8 cellular contexts compared by ENCODE assay signal in genomic region chr15:31303434-31304073, GRCh38. TPM values are rescaled to one million over a fixed set of nuclear protein-coding genes. Genes with fewer than 3 reads are reported as not detected.
DNase-seq lines count a peak whose midpoint lies in the region; ATAC-seq and TF ChIP-seq lines count a peak whose summit lies in the region.

No MANE protein-coding gene starts in this region.

- in situ Hi-C loops in GM23248 (cut with MboI), result no loop called here

- H3K4me3 ChIP-seq in AG10803 (ENCODE audit: low read length) (no peak overlapping the region), GM23248 (no peak overlapping the region), hepatocyte (no peak overlapping the region)

- H3K9me2 ChIP-seq in GM23248 (ENCODE audit: insufficient read depth) (no peaks in the 10 kb centered on the region), hepatocyte (replicated peaks; ENCODE audit: insufficient read depth) (no peaks in the 10 kb centered on the region)

- no peak overlapping the region for H3K9ac ChIP-seq in GM23248

- 15 to 20% methylated on average over 5 to 8 of the region's 8 CpGs for WGBS in GM23248 (ENCODE audit: low coverage in 1 of 2, low lambda C conversion rate in 2 of 2, missing lambda C conversion rate in 2 of 2), 2 experiments
- WGBS in hepatocyte (ENCODE audit: low lambda C conversion rate, missing lambda C conversion rate), result 30% methylated on average over 8 of the region's 8 CpGs

- DNase-seq in AG10803 (ENCODE audit: low read depth) (peak; percentile 9), GM23248 (peak; percentile 42), left lobe of liver (ENCODE audit: low spot score) (peak; percentile 79), hepatocyte (ENCODE audit: low spot score) (no peak), epidermal melanocyte (ENCODE audit: insufficient read length, low spot score) (no peak)

- H3K36me3 ChIP-seq in GM23248 (ENCODE audit: low read depth) (no peaks in the 10 kb centered on the region), hepatocyte (replicated peaks; ENCODE audit: insufficient read depth, low read depth) (no peaks in the 10 kb centered on the region)

- H3F3A ChIP-seq in GM23248 (ENCODE audit: insufficient read depth), result no peaks in the 10 kb centered on the region

- no peak overlapping the region for H3K27ac ChIP-seq in GM23248
- H3K27ac ChIP-seq in angular gyrus (ENCODE audit: low read depth, low read length), result peak overlapping the region; percentile 94
- no peak overlapping the region for H3K27ac ChIP-seq in hepatocyte

- H3K4me2 ChIP-seq in GM23248 (ENCODE audit: unreplicated experiment) (no peak overlapping the region), hepatocyte (no peak overlapping the region)

- H4K20me1 ChIP-seq in GM23248 (ENCODE audit: insufficient read depth) (no peaks in the 10 kb centered on the region), hepatocyte (ENCODE audit: insufficient read depth, poor library complexity, severe bottlenecking) (no peaks in the 10 kb centered on the region)

- H3K27me3 ChIP-seq in GM23248 (replicated peaks; ENCODE audit: insufficient read depth), result no peaks in the 10 kb centered on the region
- H3K27me3 ChIP-seq in hepatocyte, result peaks cover 24% of the 10 kb centered on the region

- no peak overlapping the region for H2AFZ ChIP-seq in GM23248
- no peak overlapping the region for H2AFZ ChIP-seq in hepatocyte

- peak; percentile 77 for ATAC-seq in left lobe of liver
- ATAC-seq in HG03139 (IDR thresholded peaks at IDR 0.05; ENCODE audit: unreplicated experiment), result no peak
- no peak for ATAC-seq in HG02759 (IDR thresholded peaks at IDR 0.05; ENCODE audit: unreplicated experiment)

- H3K9me3 ChIP-seq in GM23248 (ENCODE audit: low read depth) (no peaks in the 10 kb centered on the region), hepatocyte (ENCODE audit: low read depth) (no peaks in the 10 kb centered on the region)

- TF ChIP-seq CTCF in AG10803 (conservative IDR thresholded peaks at IDR 0.05; ENCODE audit: low read length) (no peak), hepatocyte (IDR thresholded peaks at IDR 0.05; ENCODE audit: poor library complexity) (no peak)

- H3K79me2 ChIP-seq in GM23248 (ENCODE audit: insufficient read depth) (no peaks in the 10 kb centered on the region), hepatocyte (no peaks in the 10 kb centered on the region)

- H3K4me1 ChIP-seq in GM23248 (ENCODE audit: insufficient read depth) (no peaks in the 10 kb centered on the region), hepatocyte (ENCODE audit: insufficient read depth) (no peaks in the 10 kb centered on the region)

RNA-seq across cellular contexts. Expression of gene KLF13, which starts 23.1 kb away (rescaled TPM):
- total RNA-seq in GM23248 (2014; rRNA removed; shearing (Covaris generic)), result 27.8 and 38.9 TPM in 2 replicates
- polyA plus RNA-seq in GM23248 (2016; fragmentation: Nextera tagmentation; extraction: Ambion mirVana) (8.0 and 9.1 TPM in 2 replicates), hepatocyte (27.3 and 32.7 TPM in 2 replicates)
- total RNA-seq in left lobe of liver (91.9 TPM), hepatocyte (35.4 and 51.2 TPM in 2 replicates)

Comparison
In these comparisons a context has a peak if more than half of its experiments do, and no peak if none do; other contexts are left out.
1. DNase-seq: peak in AG10803 (single experiment), GM23248 (single experiment) and left lobe of liver (single experiment); none in hepatocyte (single experiment) and epidermal melanocyte (single experiment).